ENCODE assay signal across 8 cellular contexts in the genomic region with DNA sequence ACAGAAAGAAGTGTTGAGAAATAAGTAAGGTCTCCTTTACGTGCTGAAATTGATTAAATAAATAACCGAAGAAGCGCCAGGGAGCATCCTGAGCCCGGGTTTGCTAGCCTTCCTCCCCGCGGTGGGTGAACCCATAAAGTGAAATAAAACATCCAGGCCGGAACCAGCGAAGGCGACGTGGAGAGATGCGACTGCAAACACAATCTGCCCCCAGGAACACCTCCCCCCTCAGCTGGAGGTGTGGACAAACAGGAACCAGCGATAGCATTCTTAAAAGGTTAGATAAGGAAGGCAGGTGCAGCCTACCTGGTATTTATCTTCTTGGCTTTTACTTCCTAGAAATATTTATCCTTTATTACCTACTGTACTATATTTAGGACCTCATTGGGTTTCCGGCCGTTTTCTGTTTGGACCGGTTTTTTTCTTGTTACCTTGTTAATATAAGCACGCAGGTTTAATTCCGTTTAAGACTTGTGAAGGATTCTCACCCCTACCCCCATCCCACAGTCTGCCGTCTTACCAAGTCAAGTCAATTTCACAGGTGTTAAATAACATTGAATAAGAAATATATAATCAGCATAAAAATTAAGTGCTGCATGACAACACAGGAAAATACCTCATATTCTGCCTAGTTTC.
DNase-seq lines count a peak whose midpoint lies in the region; ATAC-seq and TF ChIP-seq lines count a peak whose summit lies in the region.

No MANE protein-coding gene starts in this region.

- H3K36me3 Mint-ChIP-seq in activated naive CD4-positive, alpha-beta T cell treated with anti-CD3 and anti-CD28 coated beads, Interleukin-2, amount 50 U/mL, for 72 hours: no peaks in the 10 kb centered on the region
- H3K36me3 Mint-ChIP-seq in type B pancreatic cell: no peaks in the 10 kb centered on the region

- peaks cover 56% of the 10 kb centered on the region for H3K4me1 Mint-ChIP-seq in type B pancreatic cell (ENCODE audit: unreplicated experiment)

- H3K27ac Mint-ChIP-seq in activated naive CD4-positive, alpha-beta T cell treated with anti-CD3 and anti-CD28 coated beads, Interleukin-2, amount 50 U/mL, for 72 hours: no peak overlapping the region
- peak overlapping the region; percentile 87 for H3K27ac Mint-ChIP-seq in type B pancreatic cell

- peak; percentile 33 for DNase-seq in activated naive CD4-positive, alpha-beta T cell treated with Interleukin-2 at 50 U/mL for 16 hours
- DNase-seq in activated naive CD4-positive, alpha-beta T cell treated with anti-CD3 and anti-CD28 coated beads, Interleukin-2, amount 50 U/mL, for 72 hours (ENCODE audit: low spot score in 2 of 2): no peak
- DNase-seq in SHP77 (lab: John Stamatoyannopoulos, UW) (peak; percentile 37 to 62), iPS-NIHi11 (ENCODE audit: low spot score) (peak; percentile 41), type B pancreatic cell (ENCODE audit: extremely low spot score, unreplicated experiment) (no peak), AG08396 (ENCODE audit: low spot score) (no peak), NCI-H524 treated with DMSO at 0.1 percent for 48 hours (lab: John Stamatoyannopoulos, UW) (no peak)

- ATAC-seq in activated naive CD4-positive, alpha-beta T cell treated with anti-CD3 and anti-CD28 coated beads, Interleukin-2, amount 50 U/mL, for 72 hours: no peak
- no peak for ATAC-seq in GM18858 (IDR thresholded peaks at IDR 0.05; ENCODE audit: unreplicated experiment)

- H3K9me3 Mint-ChIP-seq in activated naive CD4-positive, alpha-beta T cell treated with anti-CD3 and anti-CD28 coated beads, Interleukin-2, amount 50 U/mL, for 72 hours: no peaks in the 10 kb centered on the region
- no peaks in the 10 kb centered on the region for H3K9me3 Mint-ChIP-seq in type B pancreatic cell

- no peak for TF ChIP-seq CTCF in type B pancreatic cell (conservative IDR thresholded peaks at IDR 0.05)

- peak overlapping the region; percentile 82 for H3K4me3 Mint-ChIP-seq in type B pancreatic cell

- H3K27me3 Mint-ChIP-seq in type B pancreatic cell: no peaks in the 10 kb centered on the region

Comparison
In these comparisons a context has a peak if more than half of its experiments do, and no peak if none do; other contexts are left out.
1. DNase-seq: peak in activated naive CD4-positive, alpha-beta T cell treated with Interleukin-2 at 50 U/mL for 16 hours (single experiment), SHP77 (2 of 2) and iPS-NIHi11 (single experiment); none in activated naive CD4-positive, alpha-beta T cell treated with anti-CD3 and anti-CD28 coated beads, Interleukin-2, amount 50 U/mL, for 72 hours (0 of 2), type B pancreatic cell (single experiment), AG08396 (single experiment) and NCI-H524 treated with DMSO at 0.1 percent for 48 hours (single experiment).